Comparison of ENCODE assay signal across 25 cellular contexts in genomic region chr6:90146024-90146423, GRCh38.
DNase-seq lines count a peak whose midpoint lies in the region; ATAC-seq, FAIRE-seq and TF ChIP-seq lines count a peak whose summit lies in the region.
"Had no signal": no experiment of that assay in that cellular context is flagged by ENCODE, and none has a peak within 500 bp of the region (broad histone marks: within the 10 kb centered on the region; RNA-seq: fewer than 3 reads in every experiment).

No MANE protein-coding gene starts in this region.

- H3K27me3 ChIP-seq in liver (ENCODE audit: control insufficient read depth in 4 of 4, insufficient read depth in 4 of 4, low read length in 3 of 4) = no peaks in the 10 kb centered on the region
- H3K27me3 ChIP-seq in HepG2 (ENCODE audit: control insufficient read depth in 1 of 2, insufficient read depth in 2 of 2, low read length in 2 of 2) = no peaks in the 10 kb centered on the region; a peak in 2 of 5 replicates
- peaks cover 7% of the 10 kb centered on the region; the same call in 1 of the 2 replicates for H3K27me3 ChIP-seq in HAP-1 (ENCODE audit: low read depth)

- 52% methylated on average over 4 of the region's 4 CpGs for WGBS in liver
- 3% methylated on average over 4 of the region's 4 CpGs for WGBS in HepG2 (ENCODE audit: low lambda C conversion rate)

- H3K79me2 ChIP-seq in HepG2 (ENCODE audit: insufficient read depth, low read length) = no peaks in the 10 kb centered on the region

- H2AFZ ChIP-seq in HepG2 (ENCODE audit: low read length) = no peak overlapping the region
- H2AFZ ChIP-seq: GM23338 had no signal

- intact Hi-C loops in HepG2 (cut with micrococcal nuclease; ENCODE audit: unreplicated experiment) = no loop called here
- intact Hi-C loops in CD14-positive monocyte (cut with micrococcal nuclease) = no loop called here

- TF ChIP-seq POLR2A in HepG2 (IDR thresholded peaks at IDR 0.05; ENCODE audit: insufficient read depth in 1 of 2, low read depth in 2 of 2, low read length in 2 of 2) = no peak

- TF ChIP-seq CTCF in liver (IDR thresholded peaks at IDR 0.05; ENCODE audit: low read depth, low read length, missing input control) (no peak), HepG2 (CRISPR knock-in tag; IDR thresholded peaks at IDR 0.05) (no peak), CD14-positive monocyte (IDR thresholded peaks at IDR 0.05) (no peak)

- H3K4me1 ChIP-seq in liver (ENCODE audit: control insufficient read depth in 4 of 4, insufficient read depth in 4 of 4, low read length in 3 of 4) (peaks cover 0 to 6% (median 2%) of the 10 kb centered on the region in 4 donors), HepG2 (ENCODE audit: insufficient read depth, low read length) (peaks cover 8% of the 10 kb centered on the region; the same call in 1 of the 2 replicates), HAP-1 (no peaks in the 10 kb centered on the region)

- CTCF ChIA-PET in HepG2 (lab: Yijun Ruan, JAX; ENCODE audit: low intra/inter-chr PET ratio, low total read pairs) = no interaction called here

- peaks cover 0 to 1% (median 0%) of the 10 kb centered on the region in 4 donors for H3K36me3 ChIP-seq in liver (ENCODE audit: control insufficient read depth in 4 of 4, insufficient read depth in 3 of 4, low read depth in 1 of 4, low read length in 3 of 4)
- no peaks in the 10 kb centered on the region for H3K36me3 ChIP-seq in HepG2 (replicated peaks in 1 of 2; ENCODE audit: control insufficient read depth in 1 of 2, insufficient read depth in 2 of 2, low read length in 2 of 2)
- no peaks in the 10 kb centered on the region for H3K36me3 ChIP-seq in HAP-1 (replicated peaks)

- H3K9me3 Mint-ChIP-seq in activated naive CD8-positive, alpha-beta T cell treated with anti-CD3 and anti-CD28 coated beads for 36 hours = peaks cover 2% of the 10 kb centered on the region
- peaks cover 5 to 6% of the 10 kb centered on the region in 2 donors for H3K9me3 Mint-ChIP-seq in stimulated activated naive B cell treated with anti-CD40 and anti-IgM and Interleukin-4, amounts not matched to agents 10 μg/mL and 1 μg/mL and 100 μg/mL, for 72 hours
- no peaks in the 10 kb centered on the region for H3K9me3 Mint-ChIP-seq in stimulated activated effector memory CD8-positive, alpha-beta T cell treated with anti-CD3 and anti-CD28 coated beads, Interleukin-12 subunit alpha, Interleukin-12 subunit beta, amount 100 ng/mL, for 72 hours
- peaks cover 0 to 5% (median 0%) of the 10 kb centered on the region in 7 donors for H3K9me3 Mint-ChIP-seq in CD14-positive monocyte
- H3K9me3 Mint-ChIP-seq: GM23338 had no signal

- DNase-seq in HepG2 (ENCODE audit: low spot score) (no peak), DMS53 (lab: John Stamatoyannopoulos, UW) (peak; percentile 82), HAP-1 (ENCODE audit: low spot score in 2 of 2) (no peak), CD14-positive monocyte (ENCODE audit: low spot score) (no peak)
- DNase-seq in activated naive CD8-positive, alpha-beta T cell treated with anti-CD3 and anti-CD28 coated beads for 36 hours = no peak
- DNase-seq in stimulated activated naive B cell treated with anti-CD40 and anti-IgM and Interleukin-4, amounts not matched to agents 10 μg/mL and 1 μg/mL and 100 μg/mL, for 72 hours = no peak
- DNase-seq in stimulated activated effector memory CD8-positive, alpha-beta T cell treated with anti-CD3 and anti-CD28 coated beads, Interleukin-12 subunit alpha, Interleukin-12 subunit beta, amount 100 ng/mL, for 72 hours (ENCODE audit: low spot score in 2 of 2) = no peak
- DNase-seq: Calu3, H9, NCI-H1092, NCI-H1417 treated with DMSO at 0.1 percent for 48 hours, NCI-H1694 treated with DMSO at 0.1 percent for 48 hours, NCI-H2081, NCI-H2171, NCI-H226, NCI-H510A, NCI-H69, SHP77 had no signal

- no peaks in the 10 kb centered on the region for H3K27me3 Mint-ChIP-seq in activated naive CD8-positive, alpha-beta T cell treated with anti-CD3 and anti-CD28 coated beads for 36 hours
- H3K27me3 Mint-ChIP-seq in stimulated activated naive B cell treated with anti-CD40 and anti-IgM and Interleukin-4, amounts not matched to agents 10 μg/mL and 1 μg/mL and 100 μg/mL, for 72 hours = no peaks in the 10 kb centered on the region
- H3K27me3 Mint-ChIP-seq in CD14-positive monocyte (ENCODE audit: low read depth in 3 of 3) = peaks cover 0 to 2% (median 1%) of the 10 kb centered on the region in 3 donors

- TF ChIP-seq EP300 in HepG2 (IDR thresholded peaks at IDR 0.05; ENCODE audit: low read depth in 2 of 2, low read length in 2 of 2) = no peak
- no peak for TF ChIP-seq EP300 in HepG2 (CRISPR knock-in tag; IDR thresholded peaks at IDR 0.05; ENCODE audit: borderline replicate concordance)

- POLR2A ChIA-PET in HepG2 (lab: Yijun Ruan, JAX) = no interaction called here

- no peaks in the 10 kb centered on the region for H4K20me1 ChIP-seq in HepG2 (ENCODE audit: insufficient read depth, low read length)

- H3K4me3 ChIP-seq in liver (ENCODE audit: low read depth in 1 of 3, low read length in 3 of 3) (no peak overlapping the region), HepG2 (replicated peaks in 1 of 3; ENCODE audit: insufficient read depth in 1 of 3, low read depth in 2 of 3, low read length in 3 of 3) (no peak overlapping the region), HAP-1 (no peak overlapping the region)
- H3K4me3 ChIP-seq: GM23338 had no signal

- ATAC-seq in HepG2 = no peak
- ATAC-seq in stimulated activated naive B cell treated with anti-CD40 and anti-IgM and Interleukin-4, amounts not matched to agents 10 μg/mL and 1 μg/mL and 100 μg/mL, for 72 hours (replicated peaks) = no peak
- no peak for ATAC-seq in stimulated activated effector memory CD8-positive, alpha-beta T cell treated with anti-CD3 and anti-CD28 coated beads, Interleukin-12 subunit alpha, Interleukin-12 subunit beta, amount 100 ng/mL, for 72 hours
- ATAC-seq: GM23338, Panc1 had no signal

- in situ Hi-C loops in HepG2 (cut with HindIII; ENCODE audit: extremely low pct_ligation_motif_present, low pct_unique_long_range_greater_than_20kb) (no loop called here), HAP-1 (cut with MboI; ENCODE audit: low sequenced_read_pairs) (no loop called here)

- H3K9ac ChIP-seq in liver (ENCODE audit: low read depth in 1 of 2, low read length in 2 of 2) = no peak overlapping the region
- H3K9ac ChIP-seq in HepG2 (ENCODE audit: insufficient read depth, low read depth, low read length) = no peak overlapping the region

- no peak for FAIRE-seq in HepG2 (lab: Jason Lieb, UNC)
- FAIRE-seq: G401.6 had no signal

- H3K4me1 Mint-ChIP-seq in activated naive CD8-positive, alpha-beta T cell treated with anti-CD3 and anti-CD28 coated beads for 36 hours = peaks cover 89% of the 10 kb centered on the region
- peaks cover 58 to 86% of the 10 kb centered on the region in 2 donors for H3K4me1 Mint-ChIP-seq in stimulated activated naive B cell treated with anti-CD40 and anti-IgM and Interleukin-4, amounts not matched to agents 10 μg/mL and 1 μg/mL and 100 μg/mL, for 72 hours
- peaks cover 24% of the 10 kb centered on the region for H3K4me1 Mint-ChIP-seq in stimulated activated effector memory CD8-positive, alpha-beta T cell treated with anti-CD3 and anti-CD28 coated beads, Interleukin-12 subunit alpha, Interleukin-12 subunit beta, amount 100 ng/mL, for 72 hours
- peaks cover 27% of the 10 kb centered on the region for H3K4me1 Mint-ChIP-seq in CD14-positive monocyte
- H3K4me1 Mint-ChIP-seq: GM23338, H9 had no signal

- H3K27ac ChIP-seq in liver (ENCODE audit: low read depth in 1 of 2, low read length in 2 of 2) (no peak overlapping the region), HepG2 (ENCODE audit: extremely low read length, insufficient read depth, low read length) (no peak overlapping the region)
- H3K27ac ChIP-seq: C4-2B, HL-60, RWPE1 had no signal

- no peak overlapping the region for H3K4me3 Mint-ChIP-seq in activated naive CD8-positive, alpha-beta T cell treated with anti-CD3 and anti-CD28 coated beads for 36 hours
- peak overlapping the region in 1 of 2 donors; percentile 83 for H3K4me3 Mint-ChIP-seq in stimulated activated naive B cell treated with anti-CD40 and anti-IgM and Interleukin-4, amounts not matched to agents 10 μg/mL and 1 μg/mL and 100 μg/mL, for 72 hours
- H3K4me3 Mint-ChIP-seq in stimulated activated effector memory CD8-positive, alpha-beta T cell treated with anti-CD3 and anti-CD28 coated beads, Interleukin-12 subunit alpha, Interleukin-12 subunit beta, amount 100 ng/mL, for 72 hours = no peak overlapping the region
- H3K4me3 Mint-ChIP-seq in CD14-positive monocyte = no peak overlapping the region
- H3K4me3 Mint-ChIP-seq: GM23338, H9 had no signal

- H3K4me2 ChIP-seq in HepG2 (ENCODE audit: low read depth, low read length) = no peak overlapping the region
- H3K4me2 ChIP-seq: GM23338 had no signal

- BruUV-seq in HepG2 (replicated peaks; lab: Mats Ljungman, UMichigan) = no TSS peak

- TF ChIP-seq RAD21 in liver (IDR thresholded peaks at IDR 0.05) (no peak), HepG2 (CRISPR knock-in tag; IDR thresholded peaks at IDR 0.05) (no peak)

- H3K27ac Mint-ChIP-seq in activated naive CD8-positive, alpha-beta T cell treated with anti-CD3 and anti-CD28 coated beads for 36 hours = peak overlapping the region; percentile 94
- peak overlapping the region; percentile 90 for H3K27ac Mint-ChIP-seq in stimulated activated naive B cell treated with anti-CD40 and anti-IgM and Interleukin-4, amounts not matched to agents 10 μg/mL and 1 μg/mL and 100 μg/mL, for 72 hours
- no peak overlapping the region for H3K27ac Mint-ChIP-seq in stimulated activated effector memory CD8-positive, alpha-beta T cell treated with anti-CD3 and anti-CD28 coated beads, Interleukin-12 subunit alpha, Interleukin-12 subunit beta, amount 100 ng/mL, for 72 hours
- H3K27ac Mint-ChIP-seq in CD14-positive monocyte = no peak overlapping the region
- H3K27ac Mint-ChIP-seq: GM23338, H9 had no signal

- H3K9me3 ChIP-seq in liver (ENCODE audit: control insufficient read depth in 4 of 4, low read length in 3 of 4) = no peaks in the 10 kb centered on the region
- no peaks in the 10 kb centered on the region for H3K9me3 ChIP-seq in HepG2 (ENCODE audit: low read length)
- H3K9me3 ChIP-seq in HAP-1 = no peaks in the 10 kb centered on the region

- peaks cover 59% of the 10 kb centered on the region for H3K36me3 Mint-ChIP-seq in activated naive CD8-positive, alpha-beta T cell treated with anti-CD3 and anti-CD28 coated beads for 36 hours
- H3K36me3 Mint-ChIP-seq in stimulated activated naive B cell treated with anti-CD40 and anti-IgM and Interleukin-4, amounts not matched to agents 10 μg/mL and 1 μg/mL and 100 μg/mL, for 72 hours = peaks cover 18 to 31% of the 10 kb centered on the region in 2 donors
- H3K36me3 Mint-ChIP-seq in stimulated activated effector memory CD8-positive, alpha-beta T cell treated with anti-CD3 and anti-CD28 coated beads, Interleukin-12 subunit alpha, Interleukin-12 subunit beta, amount 100 ng/mL, for 72 hours = no peaks in the 10 kb centered on the region
- no peaks in the 10 kb centered on the region for H3K36me3 Mint-ChIP-seq in CD14-positive monocyte

TF ChIP-seq in HepG2, 621 proteins besides CTCF, POLR2A, EP300 and RAD21 (continues in another document):
- TF ChIP-seq ZNF530 (CRISPR knock-in tag; IDR thresholded peaks at IDR 0.05; ENCODE audit: low read depth) (no peak), CEBPG (CRISPR knock-in tag; IDR thresholded peaks at IDR 0.05) (no peak), MAFK (conservative IDR thresholded peaks at IDR 0.05 in 1 of 2, IDR thresholded peaks at IDR 0.05 in 1 of 2; ENCODE audit: low read length in 2 of 2) (no peak)

Comparison
In these comparisons a context has a peak if more than half of its experiments do, and no peak if none do; other contexts are left out.
1. H3K27ac Mint-ChIP-seq: peak in activated naive CD8-positive, alpha-beta T cell treated with anti-CD3 and anti-CD28 coated beads for 36 hours (single experiment) and stimulated activated naive B cell treated with anti-CD40 and anti-IgM and Interleukin-4, amounts not matched to agents 10 μg/mL and 1 μg/mL and 100 μg/mL, for 72 hours (single experiment); none in stimulated activated effector memory CD8-positive, alpha-beta T cell treated with anti-CD3 and anti-CD28 coated beads, Interleukin-12 subunit alpha, Interleukin-12 subunit beta, amount 100 ng/mL, for 72 hours (single experiment) and CD14-positive monocyte (0 of 7).